ENCODE assay signal across 18 cellular contexts in the genomic region with DNA sequence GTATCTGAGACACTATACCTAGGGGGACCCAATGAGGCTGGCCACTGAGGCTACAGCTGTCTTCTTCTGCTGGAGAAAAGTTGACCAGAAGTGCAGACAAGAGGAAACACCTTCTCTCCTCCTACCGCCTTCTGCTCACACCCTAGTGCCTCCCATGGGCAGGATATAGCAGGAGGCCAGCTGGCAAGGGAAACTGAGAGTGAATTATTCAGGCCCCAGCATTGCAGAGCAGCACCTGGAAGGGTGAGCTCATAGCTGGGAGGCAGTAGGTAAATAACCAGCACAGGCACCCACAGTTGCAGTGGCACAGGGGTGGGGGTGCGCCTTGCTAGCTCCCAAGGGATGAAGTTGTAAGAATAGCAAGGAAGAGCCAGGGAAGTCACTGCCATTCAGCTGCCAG.
DNase-seq lines count a peak whose midpoint lies in the region; ATAC-seq and TF ChIP-seq lines count a peak whose summit lies in the region.
"Had no signal": no experiment of that assay in that cellular context is flagged by ENCODE, and none has a peak within 500 bp of the region (broad histone marks: within the 10 kb centered on the region; RNA-seq: fewer than 3 reads in every experiment).

No MANE protein-coding gene starts in this region.

- no peaks in the 10 kb centered on the region for H3K36me3 Mint-ChIP-seq in stimulated activated effector memory CD8-positive, alpha-beta T cell treated with anti-CD3 and anti-CD28 coated beads, Interleukin-12 subunit alpha, Interleukin-12 subunit beta, amount 100 ng/mL, for 72 hours
- H3K36me3 Mint-ChIP-seq in Caco-2 (ENCODE audit: insufficient read depth, unreplicated experiment) = no peaks in the 10 kb centered on the region
- H3K36me3 Mint-ChIP-seq: IgD-negative memory B cell had no signal

- H3K9me3 ChIP-seq in heart right ventricle (no peaks in the 10 kb centered on the region), Caco-2 (no peaks in the 10 kb centered on the region)
- H3K9me3 ChIP-seq: Peyer's patch had no signal

- H3K9me3 Mint-ChIP-seq in stimulated activated effector memory CD8-positive, alpha-beta T cell treated with anti-CD3 and anti-CD28 coated beads, Interleukin-12 subunit alpha, Interleukin-12 subunit beta, amount 100 ng/mL, for 72 hours = no peaks in the 10 kb centered on the region
- H3K9me3 Mint-ChIP-seq in Caco-2 (ENCODE audit: unreplicated experiment) = no peaks in the 10 kb centered on the region
- H3K9me3 Mint-ChIP-seq: IgD-negative memory B cell had no signal

- H3K4me1 ChIP-seq in heart right ventricle (no peaks in the 10 kb centered on the region), Caco-2 (no peaks in the 10 kb centered on the region)
- H3K4me1 ChIP-seq: Peyer's patch had no signal

- peaks cover 25% of the 10 kb centered on the region for H3K27me3 Mint-ChIP-seq in Caco-2 (ENCODE audit: insufficient read depth, unreplicated experiment)
- H3K27me3 Mint-ChIP-seq: IgD-negative memory B cell had no signal

- H3K27me3 ChIP-seq in heart right ventricle (peaks cover 0 to 2% (median 0%) of the 10 kb centered on the region in 7 donors), Caco-2 (replicated peaks; ENCODE audit: control insufficient read depth, insufficient read depth, low read length) (no peaks in the 10 kb centered on the region)
- H3K27me3 ChIP-seq: Peyer's patch had no signal

- H3K4me3 Mint-ChIP-seq in stimulated activated effector memory CD8-positive, alpha-beta T cell treated with anti-CD3 and anti-CD28 coated beads, Interleukin-12 subunit alpha, Interleukin-12 subunit beta, amount 100 ng/mL, for 72 hours = no peak overlapping the region
- H3K4me3 Mint-ChIP-seq in Caco-2 (ENCODE audit: unreplicated experiment) = no peak overlapping the region
- H3K4me3 Mint-ChIP-seq: IgD-negative memory B cell had no signal

- CTCF ChIA-PET in Caco-2 (lab: Charles Lee) = no interaction called here

- WGBS in heart right ventricle, 2 donors = 87 to 93% methylated on average over 2 of the region's 2 CpGs

- DNase-seq in NCI-H2171 treated with DMSO at 0.1 percent for 48 hours (lab: John Stamatoyannopoulos, UW) (peak; percentile 33), NCI-H2171 (lab: John Stamatoyannopoulos, UW) (no peak), NCI-H69 (lab: John Stamatoyannopoulos, UW) (peak; percentile 68), epithelial cell of esophagus (ENCODE audit: low read depth) (peak; percentile 17), heart right ventricle (no peak), Caco-2 (no peak)
- DNase-seq in stimulated activated effector memory CD8-positive, alpha-beta T cell treated with anti-CD3 and anti-CD28 coated beads, Interleukin-12 subunit alpha, Interleukin-12 subunit beta, amount 100 ng/mL, for 72 hours (ENCODE audit: low spot score in 2 of 2) = no peak
- DNase-seq: GOT3, MV-4-11, NCI-H1694, NCI-H345, NCI-H524, NCI-H82, Peyer's patch, Right ventricle myocardium superior had no signal

- H3K4me1 Mint-ChIP-seq in stimulated activated effector memory CD8-positive, alpha-beta T cell treated with anti-CD3 and anti-CD28 coated beads, Interleukin-12 subunit alpha, Interleukin-12 subunit beta, amount 100 ng/mL, for 72 hours = no peaks in the 10 kb centered on the region
- no peaks in the 10 kb centered on the region for H3K4me1 Mint-ChIP-seq in Caco-2 (ENCODE audit: low read depth, unreplicated experiment)
- H3K4me1 Mint-ChIP-seq: IgD-negative memory B cell had no signal

- intact Hi-C loops in heart right ventricle (cut with DNase I) (no loop called here), Caco-2 (cut with micrococcal nuclease; ENCODE audit: unreplicated experiment) (no loop called here)

- POLR2A ChIA-PET in Caco-2 (lab: Charles Lee) = no interaction called here

- TF ChIP-seq CTCF in epithelial cell of esophagus (IDR thresholded peaks at IDR 0.05; ENCODE audit: insufficient read depth, low read depth, low read length, missing control alignments) (no peak), heart right ventricle (IDR thresholded peaks at IDR 0.05) (no peak), Caco-2 (IDR thresholded peaks at IDR 0.05; ENCODE audit: insufficient read depth in 1 of 2, low read depth in 1 of 2, low read length in 1 of 2, severe bottlenecking in 1 of 2, unreplicated experiment in 1 of 2) (no peak)

- BruUV-seq in Caco-2 (replicated peaks; lab: Mats Ljungman, UMichigan) = no TSS peak

- H3K4me3 ChIP-seq in epithelial cell of esophagus (ENCODE audit: low read length) (no peak overlapping the region), heart right ventricle (no peak overlapping the region), Caco-2 (ENCODE audit: low read depth, low read length) (no peak overlapping the region)
- H3K4me3 ChIP-seq: Peyer's patch had no signal

- H3K36me3 ChIP-seq in heart right ventricle = no peaks in the 10 kb centered on the region
- H3K36me3 ChIP-seq in Caco-2 (ENCODE audit: control insufficient read depth, insufficient read depth, low read length) = no peaks in the 10 kb centered on the region
- H3K36me3 ChIP-seq: Peyer's patch had no signal

- peak; percentile 34 for ATAC-seq in stimulated activated effector memory CD8-positive, alpha-beta T cell treated with anti-CD3 and anti-CD28 coated beads, Interleukin-12 subunit alpha, Interleukin-12 subunit beta, amount 100 ng/mL, for 72 hours
- ATAC-seq in heart right ventricle = no peak
- ATAC-seq in HG03039 (IDR thresholded peaks at IDR 0.05; ENCODE audit: unreplicated experiment) = no peak

- no peak overlapping the region for H3K27ac Mint-ChIP-seq in stimulated activated effector memory CD8-positive, alpha-beta T cell treated with anti-CD3 and anti-CD28 coated beads, Interleukin-12 subunit alpha, Interleukin-12 subunit beta, amount 100 ng/mL, for 72 hours
- H3K27ac Mint-ChIP-seq in Caco-2 (ENCODE audit: unreplicated experiment) = no peak overlapping the region
- H3K27ac Mint-ChIP-seq: IgD-negative memory B cell had no signal

- no peak overlapping the region for H3K27ac ChIP-seq in heart right ventricle
- H3K27ac ChIP-seq: C4-2B, Peyer's patch had no signal

Comparison
In these comparisons a context has a peak if more than half of its experiments do, and no peak if none do; other contexts are left out.
1. DNase-seq: peak in NCI-H2171 treated with DMSO at 0.1 percent for 48 hours (single experiment), NCI-H69 (single experiment) and epithelial cell of esophagus (single experiment); none in NCI-H2171 (single experiment), stimulated activated effector memory CD8-positive, alpha-beta T cell treated with anti-CD3 and anti-CD28 coated beads, Interleukin-12 subunit alpha, Interleukin-12 subunit beta, amount 100 ng/mL, for 72 hours (0 of 2), heart right ventricle (0 of 2) and Caco-2 (0 of 2).